14 cellular contexts compared by ENCODE assay signal in genomic region chr9:111334318-111334863, GRCh38. TPM values are rescaled to one million over a fixed set of nuclear protein-coding genes. Genes with fewer than 3 reads are reported as not detected.
"Had no signal": no experiment of that assay in that cellular context is flagged by ENCODE, and none has a peak within 500 bp of the region (broad histone marks: within the 10 kb centered on the region; RNA-seq: fewer than 3 reads in every experiment).

No MANE protein-coding gene starts in this region.

RNA-seq across cellular contexts. Expression of gene OR2K2, which starts 4.4 kb away (rescaled TPM):
- total RNA-seq: activated B cell treated with CpG ODN at 0.5 μM for 24 hours; activated naive CD4-positive, alpha-beta T cell treated with anti-CD3 and anti-CD28 coated beads, Interleukin-2, amount 50 U/mL, for 72 hours; dermis blood vessel endothelial cell; esophagus squamous epithelium; glomerular endothelial cell; left cardiac atrium; liver; mammary epithelial cell; mesothelial cell of epicardium; occipital lobe; sigmoid colon; subcutaneous adipose tissue; thoracic aorta had no signal
- polyA plus RNA-seq: liver, mammary epithelial cell, sigmoid colon, small intestine had no signal
